In genomic region chr11:6629892-6630631, GRCh38 we compare ENCODE assay signal across 1 cellular context.
TF ChIP-seq lines count a peak whose summit lies in the region.

No MANE protein-coding gene starts in this region.

TF ChIP-seq in HepG2, 621 proteins besides CTCF, POLR2A, EP300 and RAD21:
- TF ChIP-seq ZBTB14 (CRISPR knock-in tag; IDR thresholded peaks at IDR 0.05) = peak; percentile 72
- 0 out of 2 replicates have a peak, but pooled peaks have one; percentile 9 for TF ChIP-seq ZNF563 (CRISPR knock-in tag; IDR thresholded peaks at IDR 0.05)
- TF ChIP-seq ZNF292 (CRISPR knock-in tag; IDR thresholded peaks at IDR 0.05; ENCODE audit: borderline replicate concordance, low read depth) = no peak
- TF ChIP-seq, protein P1, sequence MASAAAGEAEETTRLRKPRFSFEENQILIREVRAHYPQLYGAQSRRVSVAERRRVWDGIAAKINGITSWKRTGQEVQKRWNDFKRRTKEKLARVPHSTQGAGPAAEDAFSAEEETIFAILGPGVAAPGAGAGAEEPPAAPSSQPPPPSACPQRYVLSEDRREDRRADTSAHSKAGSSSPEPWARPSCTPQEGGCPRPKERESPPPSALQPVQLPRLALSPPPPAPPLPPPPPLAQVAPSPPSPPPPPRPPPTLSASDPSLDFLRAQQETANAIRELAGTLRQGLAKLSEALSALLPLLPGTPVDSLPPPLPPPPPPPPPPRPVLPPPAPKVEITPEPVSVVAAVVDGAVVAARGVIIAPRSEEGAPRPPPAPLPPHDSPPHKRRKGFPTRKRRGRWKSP (CRISPR knock-in tag; IDR thresholded peaks at IDR 0.05) = peak; percentile 92; the same call in 1 of the 2 replicates
